In the genomic region with DNA sequence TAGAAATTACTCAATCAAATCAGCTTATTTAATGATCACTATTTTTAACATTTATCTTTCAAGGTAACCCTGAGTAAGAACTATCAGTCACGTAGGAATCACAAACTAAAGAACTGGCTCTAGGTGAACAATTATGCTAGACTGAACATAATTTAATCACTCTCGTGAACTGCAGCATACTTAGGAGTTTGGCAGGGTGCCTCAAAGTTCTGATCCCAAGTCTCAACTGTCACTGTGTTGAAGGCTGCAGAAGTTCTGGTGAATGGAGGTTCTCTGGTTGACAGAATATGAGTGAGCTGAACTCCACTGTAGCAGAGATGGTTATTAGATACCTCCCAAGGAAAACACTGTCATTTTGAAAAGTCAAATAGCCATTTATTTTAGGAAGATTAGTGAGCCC, we compare ENCODE assay signal across 22 cellular contexts.
DNase-seq lines count a peak whose midpoint lies in the region; ATAC-seq and TF ChIP-seq lines count a peak whose summit lies in the region.
"Had no signal": no experiment of that assay in that cellular context is flagged by ENCODE, and none has a peak within 500 bp of the region (broad histone marks: within the 10 kb centered on the region; RNA-seq: fewer than 3 reads in every experiment).

No MANE protein-coding gene starts in this region.

- no peak for ATAC-seq in activated CD8-positive, alpha-beta T cell treated with anti-CD3 and anti-CD28 coated beads, Interleukin-2, amount 10 ng/mL, durations not matched to agents 7 days and 5 days
- no peak for ATAC-seq in activated CD8-positive, alpha-beta T cell treated with anti-CD3 and anti-CD28 coated beads for 36 hours
- ATAC-seq in left ventricle myocardium superior (peak; percentile 26), HG03469 (IDR thresholded peaks at IDR 0.05; ENCODE audit: unreplicated experiment) (no peak)
- ATAC-seq: CD8-positive, alpha-beta T cell; GM12878; GM23338 had no signal

- CTCF ChIA-PET in activated CD8-positive, alpha-beta T cell treated with anti-CD3 and anti-CD28 coated beads, Interleukin-2, amount 10 ng/mL, durations not matched to agents 7 days and 5 days (lab: Charles Lee), result interaction anchor here (1.5 kb wide), 1 partner anchor 17 kb away, joined by 4 read pairs; no protein-coding TSS in a partner anchor
- CTCF ChIA-PET in activated CD8-positive, alpha-beta T cell treated with anti-CD3 and anti-CD28 coated beads for 36 hours (lab: Charles Lee), result interaction anchor here (0.8 to 1.6 kb wide), 2 partner anchors 13 to 14 kb away, joined by 3 to 5 read pairs; no protein-coding TSS in a partner anchor

- no peak for TF ChIP-seq EP300 in suprapubic skin (IDR thresholded peaks at IDR 0.05)

- no peak overlapping the region for H3K4me3 ChIP-seq in suprapubic skin
- H3K4me3 ChIP-seq: BLaER1, GM12878, GM23338, HAP-1 had no signal

- H3K4me1 ChIP-seq in suprapubic skin, result peaks cover 3% of the 10 kb centered on the region
- H3K4me1 ChIP-seq: BLaER1, HAP-1 had no signal

- no peak for TF ChIP-seq POLR2A in suprapubic skin (IDR thresholded peaks at IDR 0.05)

- WGBS in suprapubic skin, result 63% methylated on average over 2 of the region's 2 CpGs

- H3K27ac ChIP-seq in suprapubic skin, result no peak overlapping the region
- H3K27ac ChIP-seq: 22Rv1, BLaER1, C4-2B had no signal

- H3K27ac Mint-ChIP-seq in activated CD8-positive, alpha-beta T cell treated with anti-CD3 and anti-CD28 coated beads, Interleukin-2, amount 10 ng/mL, durations not matched to agents 7 days and 5 days, result no peak overlapping the region
- H3K27ac Mint-ChIP-seq in activated CD8-positive, alpha-beta T cell treated with anti-CD3 and anti-CD28 coated beads for 36 hours, result no peak overlapping the region
- no peak overlapping the region for H3K27ac Mint-ChIP-seq in endothelial cell (ENCODE audit: unreplicated experiment)
- H3K27ac Mint-ChIP-seq: B cell; CD8-positive, alpha-beta T cell; GM23338; HFFc6 had no signal

- H3K9me3 Mint-ChIP-seq in activated CD8-positive, alpha-beta T cell treated with anti-CD3 and anti-CD28 coated beads, Interleukin-2, amount 10 ng/mL, durations not matched to agents 7 days and 5 days (ENCODE audit: insufficient read depth), result peaks cover 6% of the 10 kb centered on the region
- H3K9me3 Mint-ChIP-seq in activated CD8-positive, alpha-beta T cell treated with anti-CD3 and anti-CD28 coated beads for 36 hours, result peaks cover 9% of the 10 kb centered on the region
- H3K9me3 Mint-ChIP-seq in endothelial cell (ENCODE audit: unreplicated experiment), result no peaks in the 10 kb centered on the region
- H3K9me3 Mint-ChIP-seq: GM23338, HFFc6 had no signal

- no peaks in the 10 kb centered on the region for H3K4me1 Mint-ChIP-seq in activated CD8-positive, alpha-beta T cell treated with anti-CD3 and anti-CD28 coated beads, Interleukin-2, amount 10 ng/mL, durations not matched to agents 7 days and 5 days (ENCODE audit: low read depth)
- no peaks in the 10 kb centered on the region for H3K4me1 Mint-ChIP-seq in activated CD8-positive, alpha-beta T cell treated with anti-CD3 and anti-CD28 coated beads for 36 hours (ENCODE audit: low read depth)
- no peaks in the 10 kb centered on the region for H3K4me1 Mint-ChIP-seq in endothelial cell (ENCODE audit: unreplicated experiment)
- H3K4me1 Mint-ChIP-seq: B cell; CD4-positive, CD25-positive, alpha-beta regulatory T cell; GM23338 had no signal

- intact Hi-C loops in activated CD8-positive, alpha-beta T cell treated with anti-CD3 and anti-CD28 coated beads for 36 hours (cut with micrococcal nuclease), result no loop called here
- intact Hi-C loops in left ventricle myocardium superior (cut with micrococcal nuclease), result no loop called here
- intact Hi-C loops in cardiac septum (cut with DNase I), result no loop called here

- no peaks in the 10 kb centered on the region for H3K9me3 ChIP-seq in suprapubic skin
- H3K9me3 ChIP-seq: HAP-1 had no signal

- POLR2A ChIA-PET in activated CD8-positive, alpha-beta T cell treated with anti-CD3 and anti-CD28 coated beads, Interleukin-2, amount 10 ng/mL, durations not matched to agents 7 days and 5 days (lab: Charles Lee), result no interaction called here
- POLR2A ChIA-PET in activated CD8-positive, alpha-beta T cell treated with anti-CD3 and anti-CD28 coated beads for 36 hours (lab: Charles Lee), result no interaction called here

- TF ChIP-seq CTCF in activated CD8-positive, alpha-beta T cell treated with anti-CD3 and anti-CD28 coated beads for 36 hours (IDR thresholded peaks at IDR 0.05), result no peak
- TF ChIP-seq CTCF in endothelial cell (IDR thresholded peaks at IDR 0.05; ENCODE audit: unreplicated experiment) (no peak), suprapubic skin (IDR thresholded peaks at IDR 0.05) (no peak)

- DNase-seq in activated CD8-positive, alpha-beta T cell treated with anti-CD3 and anti-CD28 coated beads, Interleukin-2, amount 10 ng/mL, durations not matched to agents 7 days and 5 days, result peak; percentile 11
- DNase-seq in activated CD8-positive, alpha-beta T cell treated with anti-CD3 and anti-CD28 coated beads for 36 hours, result no peak
- no peak for DNase-seq in left ventricle myocardium superior
- DNase-seq in cardiac septum (ENCODE audit: low spot score), result no peak
- DNase-seq in endothelial cell (ENCODE audit: low spot score), result no peak
- DNase-seq in suprapubic skin (ENCODE audit: low spot score in 2 of 2), result no peak
- DNase-seq in NCI-H526 treated with DMSO at 0.1 percent for 48 hours (lab: John Stamatoyannopoulos, UW), result no peak
- DNase-seq: CD4-positive, CD25-positive, alpha-beta regulatory T cell; CD8-positive, alpha-beta T cell; DMS 273 treated with DMSO at 0.1 percent for 48 hours; DMS79; EL; GDM1; HFFc6 had no signal

- H3K27me3 ChIP-seq in suprapubic skin, result no peaks in the 10 kb centered on the region
- H3K27me3 ChIP-seq: BLaER1 had no signal

- no peaks in the 10 kb centered on the region for H3K27me3 Mint-ChIP-seq in activated CD8-positive, alpha-beta T cell treated with anti-CD3 and anti-CD28 coated beads, Interleukin-2, amount 10 ng/mL, durations not matched to agents 7 days and 5 days (ENCODE audit: low read depth)
- no peaks in the 10 kb centered on the region for H3K27me3 Mint-ChIP-seq in activated CD8-positive, alpha-beta T cell treated with anti-CD3 and anti-CD28 coated beads for 36 hours
- peaks cover 6% of the 10 kb centered on the region for H3K27me3 Mint-ChIP-seq in endothelial cell (ENCODE audit: unreplicated experiment)
- H3K27me3 Mint-ChIP-seq: B cell; CD4-positive, CD25-positive, alpha-beta regulatory T cell had no signal

- no peak overlapping the region for H3K4me3 Mint-ChIP-seq in activated CD8-positive, alpha-beta T cell treated with anti-CD3 and anti-CD28 coated beads, Interleukin-2, amount 10 ng/mL, durations not matched to agents 7 days and 5 days
- no peak overlapping the region for H3K4me3 Mint-ChIP-seq in activated CD8-positive, alpha-beta T cell treated with anti-CD3 and anti-CD28 coated beads for 36 hours
- H3K4me3 Mint-ChIP-seq in endothelial cell (ENCODE audit: unreplicated experiment), result peak overlapping the region; percentile 26
- H3K4me3 Mint-ChIP-seq: B cell; CD4-positive, CD25-positive, alpha-beta regulatory T cell; CD8-positive, alpha-beta T cell; GM23338; HFFc6 had no signal

- peaks cover 8% of the 10 kb centered on the region for H3K36me3 Mint-ChIP-seq in activated CD8-positive, alpha-beta T cell treated with anti-CD3 and anti-CD28 coated beads, Interleukin-2, amount 10 ng/mL, durations not matched to agents 7 days and 5 days (ENCODE audit: low read depth)
- H3K36me3 Mint-ChIP-seq in activated CD8-positive, alpha-beta T cell treated with anti-CD3 and anti-CD28 coated beads for 36 hours (ENCODE audit: low read depth), result peaks cover 9% of the 10 kb centered on the region
- peaks cover 57% of the 10 kb centered on the region for H3K36me3 Mint-ChIP-seq in endothelial cell (ENCODE audit: low read depth, unreplicated experiment)

- no peaks in the 10 kb centered on the region for H3K36me3 ChIP-seq in suprapubic skin
- H3K36me3 ChIP-seq: HAP-1 had no signal
